16 cellular contexts compared by ENCODE assay signal in the genomic region with DNA sequence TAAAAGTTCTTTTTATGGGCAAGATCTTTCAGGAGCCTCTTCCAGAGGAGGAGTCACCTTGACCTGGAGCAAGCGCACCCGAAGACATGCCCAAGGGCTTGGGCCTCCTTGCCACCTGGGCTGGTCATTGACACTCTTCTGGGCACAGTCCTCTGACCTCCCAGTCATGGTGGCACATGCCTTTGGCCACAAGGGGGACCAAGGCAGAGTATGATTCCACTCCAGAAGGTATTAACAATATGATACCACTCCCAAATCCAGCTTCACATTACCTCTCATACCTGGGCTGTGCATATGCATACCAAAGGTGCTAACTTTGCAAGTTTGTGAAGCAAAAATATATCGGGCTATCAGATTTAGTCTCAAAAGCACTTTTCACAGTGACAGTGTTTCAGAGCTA.
DNase-seq lines count a peak whose midpoint lies in the region; ATAC-seq and TF ChIP-seq lines count a peak whose summit lies in the region.
"Had no signal": no experiment of that assay in that cellular context is flagged by ENCODE, and none has a peak within 500 bp of the region (broad histone marks: within the 10 kb centered on the region; RNA-seq: fewer than 3 reads in every experiment).

No MANE protein-coding gene starts in this region.

- H3K9me3 Mint-ChIP-seq in endothelial cell (ENCODE audit: unreplicated experiment): no peaks in the 10 kb centered on the region
- H3K9me3 Mint-ChIP-seq: CD4-positive, alpha-beta T cell had no signal

- no peak overlapping the region for H3K4me3 Mint-ChIP-seq in endothelial cell (ENCODE audit: unreplicated experiment)
- H3K4me3 Mint-ChIP-seq: CD4-positive, alpha-beta T cell had no signal

- no peaks in the 10 kb centered on the region for H4K20me1 ChIP-seq in smooth muscle cell (ENCODE audit: low read depth)

- H3K27ac Mint-ChIP-seq in endothelial cell (ENCODE audit: unreplicated experiment): no peak overlapping the region
- H3K27ac Mint-ChIP-seq: CD4-positive, alpha-beta T cell had no signal

- no peaks in the 10 kb centered on the region for H3K79me2 ChIP-seq in smooth muscle cell (ENCODE audit: low read depth)

- H3K4me3 ChIP-seq in NB4 (ENCODE audit: low read depth, low read length): no peak overlapping the region
- H3K4me3 ChIP-seq in smooth muscle cell: no peak overlapping the region
- no peak overlapping the region for H3K4me3 ChIP-seq in right cardiac atrium (ENCODE audit: low read length)
- H3K4me3 ChIP-seq in body of pancreas: no peak overlapping the region
- H3K4me3 ChIP-seq: adrenal gland, prostate gland, SJSA1 had no signal

- 96% methylated on average over 3 of the region's 3 CpGs for WGBS in smooth muscle cell (ENCODE audit: low lambda C conversion rate)
- WGBS in right cardiac atrium: 94% methylated on average over 3 of the region's 3 CpGs
- 90 to 95% methylated on average over 3 of the region's 3 CpGs for WGBS in body of pancreas, 2 donors

- H3K4me1 Mint-ChIP-seq in endothelial cell (ENCODE audit: unreplicated experiment): peaks cover 7% of the 10 kb centered on the region

- H3K9me3 ChIP-seq in smooth muscle cell (replicated peaks; ENCODE audit: low read depth) (no peaks in the 10 kb centered on the region), right cardiac atrium (ENCODE audit: control insufficient read depth, low read length) (no peaks in the 10 kb centered on the region), body of pancreas (no peaks in the 10 kb centered on the region)
- H3K9me3 ChIP-seq: adrenal gland, prostate gland, SJSA1 had no signal

- H3K36me3 ChIP-seq in smooth muscle cell (ENCODE audit: low read depth) (no peaks in the 10 kb centered on the region), body of pancreas (replicated peaks in 1 of 2; ENCODE audit: insufficient read depth in 1 of 2, low read depth in 2 of 2) (no peaks in the 10 kb centered on the region)
- H3K36me3 ChIP-seq: adrenal gland, prostate gland, SJSA1 had no signal

- ATAC-seq in right cardiac atrium (no peak), body of pancreas (no peak)

- intact Hi-C loops in right cardiac atrium (cut with DNase I) (no loop called here), body of pancreas (cut with DNase I) (no loop called here)

- no peak for TF ChIP-seq POLR2A in NB4 (IDR thresholded peaks at IDR 0.05; ENCODE audit: extremely low read depth, insufficient read length)
- no peak for TF ChIP-seq POLR2A in body of pancreas (IDR thresholded peaks at IDR 0.05)

- H3F3A ChIP-seq in smooth muscle cell (ENCODE audit: low read depth): no peaks in the 10 kb centered on the region

- H2AFZ ChIP-seq in smooth muscle cell (ENCODE audit: low read depth): no peak overlapping the region

- peak; percentile 11 for DNase-seq in DMS53 (lab: John Stamatoyannopoulos, UW)
- no peak for DNase-seq in DMS53 treated with DMSO at 0.1 percent for 48 hours (lab: John Stamatoyannopoulos, UW; ENCODE audit: unreplicated experiment)
- DNase-seq in NB4 (ENCODE audit: low read depth): no peak
- DNase-seq in endothelial cell (ENCODE audit: low spot score): no peak
- DNase-seq in smooth muscle cell (lab: John Stamatoyannopoulos, UW; ENCODE audit: unreplicated experiment): no peak
- no peak for DNase-seq in NK-92 treated with Interleukin-12 subunit alpha and Interleukin-12 subunit beta, amount 100 ng/mL, for 24 hours (lab: John Stamatoyannopoulos, UW)
- no peak for DNase-seq in right cardiac atrium
- DNase-seq in body of pancreas: no peak
- DNase-seq: 8988T; activated CD4-positive, alpha-beta T cell treated with anti-CD3 and anti-CD28 coated beads, Interleukin-2, amount 50 U/mL, for 48 hours; CD4-positive, alpha-beta T cell; erythroblast; NCI-H226 had no signal

- H3K36me3 Mint-ChIP-seq in endothelial cell (ENCODE audit: low read depth, unreplicated experiment): no peaks in the 10 kb centered on the region

- TF ChIP-seq CTCF in NB4 (IDR thresholded peaks at IDR 0.05; ENCODE audit: low read depth, low read length): peak; percentile 29
- peak; percentile 29 for TF ChIP-seq CTCF in endothelial cell (IDR thresholded peaks at IDR 0.05; ENCODE audit: unreplicated experiment)
- peak; percentile 10 for TF ChIP-seq CTCF in smooth muscle cell (IDR thresholded peaks at IDR 0.05; ENCODE audit: borderline replicate concordance, insufficient read depth, poor library complexity, severe bottlenecking)
- peak in 1 of 7 experiments; percentile 12 for TF ChIP-seq CTCF in body of pancreas (IDR thresholded peaks at IDR 0.05)

- H3K27ac ChIP-seq in smooth muscle cell (ENCODE audit: low read depth) (no peak overlapping the region), right cardiac atrium (ENCODE audit: low read length) (no peak overlapping the region), body of pancreas (no peak overlapping the region)
- H3K27ac ChIP-seq: adrenal gland, prostate gland, SJSA1 had no signal

- H3K27me3 Mint-ChIP-seq in endothelial cell (ENCODE audit: unreplicated experiment): no peaks in the 10 kb centered on the region

- no peaks in the 10 kb centered on the region for H3K27me3 ChIP-seq in smooth muscle cell (ENCODE audit: low read depth)
- H3K27me3 ChIP-seq in right cardiac atrium (ENCODE audit: control insufficient read depth, insufficient read depth): no peaks in the 10 kb centered on the region
- H3K27me3 ChIP-seq in body of pancreas: no peaks in the 10 kb centered on the region
- H3K27me3 ChIP-seq: adrenal gland had no signal

- H3K9ac ChIP-seq in smooth muscle cell (ENCODE audit: low read depth): no peak overlapping the region

- peaks cover 9% of the 10 kb centered on the region for H3K4me1 ChIP-seq in smooth muscle cell (ENCODE audit: low read depth)
- no peaks in the 10 kb centered on the region for H3K4me1 ChIP-seq in right cardiac atrium (ENCODE audit: control insufficient read depth, insufficient read depth, low read length)
- H3K4me1 ChIP-seq in body of pancreas: peaks cover 18% of the 10 kb centered on the region
- H3K4me1 ChIP-seq: adrenal gland, prostate gland, SJSA1 had no signal

- no peak overlapping the region for H3K4me2 ChIP-seq in smooth muscle cell
